In genomic region chr22:24203856-24204255, GRCh38 we compare ENCODE assay signal across 3 cellular contexts. TPM values are rescaled to one million over a fixed set of nuclear protein-coding genes. Genes with fewer than 3 reads are reported as not detected.
"Had no signal": no experiment of that assay in that cellular context is flagged by ENCODE, and none has a peak within 500 bp of the region (broad histone marks: within the 10 kb centered on the region; RNA-seq: fewer than 3 reads in every experiment).

No MANE protein-coding gene starts in this region.

RNA-seq across cellular contexts. Expression of gene SUSD2, which starts 22.6 kb away (rescaled TPM):
- total RNA-seq: SJCRH30 had no signal

RNA-seq across cellular contexts. Expression of gene GGT5, which starts 41.0 kb away (rescaled TPM):
- total RNA-seq: activated CD8-positive, alpha-beta T cell treated with anti-CD3 and anti-CD28 coated beads for 36 hours; activated naive CD8-positive, alpha-beta T cell treated with anti-CD3 and anti-CD28 coated beads for 36 hours had no signal
